27 cellular contexts compared by ENCODE assay signal in the genomic region with DNA sequence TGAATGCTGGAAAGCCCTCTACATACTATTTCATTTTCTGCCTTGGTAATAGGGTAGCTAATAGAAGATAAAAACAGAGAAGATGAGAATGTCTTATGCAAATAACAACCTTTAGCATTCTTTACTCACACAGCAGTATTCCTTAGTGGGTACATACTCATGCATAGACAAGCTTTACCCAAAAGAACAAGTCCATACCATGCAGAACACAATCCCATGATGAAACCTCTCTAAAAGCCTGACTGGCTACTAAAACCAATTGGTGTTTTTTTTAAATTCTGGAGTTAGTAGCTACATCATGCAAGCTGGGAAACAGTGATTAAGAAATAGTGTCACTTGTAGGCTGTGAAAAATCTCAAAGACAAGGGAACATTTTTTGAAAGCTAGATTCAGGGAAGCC.
"Had no signal": no experiment of that assay in that cellular context is flagged by ENCODE, and none has a peak within 500 bp of the region (broad histone marks: within the 10 kb centered on the region; RNA-seq: fewer than 3 reads in every experiment).

No MANE protein-coding gene starts in this region.

- H3K27ac ChIP-seq: KMS-11, SJSA1 had no signal

- FAIRE-seq: HepG2, K562, RCC 7860 had no signal

- H3K9me3 Mint-ChIP-seq: IgD-negative memory B cell had no signal

- H3K9me3 ChIP-seq: SJSA1, SK-N-SH had no signal

- DNase-seq: Kasumi-1, MV-4-11, NCI-H1092, NCI-H1105 treated with DMSO at 0.1 percent for 48 hours, NCI-H1417 treated with DMSO at 0.1 percent for 48 hours, NCI-H146, NCI-H1694 treated with DMSO at 0.1 percent for 48 hours, NCI-H1930, NCI-H2081, NCI-H2107, NCI-H226, NCI-H446, NCI-H510A, NCI-H524 treated with DMSO at 0.1 percent for 48 hours, NCI-H69, NCI-H774, Right ventricle myocardium superior, RPMI8226, SIG-M5, SK-N-SH, SW 1271 had no signal

- H3K4me3 ChIP-seq: K562, SJSA1 had no signal

- H3K27me3 ChIP-seq: SJSA1 had no signal

- H3K27me3 Mint-ChIP-seq: IgD-negative memory B cell had no signal

- H3K4me3 Mint-ChIP-seq: IgD-negative memory B cell had no signal

- ATAC-seq: HepG2, K562 had no signal

- H3K27ac Mint-ChIP-seq: IgD-negative memory B cell had no signal
